ENCODE assay signal across 8 cellular contexts in genomic region chr17:1713878-1714487, GRCh38. TPM values are rescaled to one million over a fixed set of nuclear protein-coding genes. Genes with fewer than 3 reads are reported as not detected.
DNase-seq lines count a peak whose midpoint lies in the region; ATAC-seq, FAIRE-seq and TF ChIP-seq lines count a peak whose summit lies in the region.

No MANE protein-coding gene starts in this region.

- ATAC-seq in HG03196 (IDR thresholded peaks at IDR 0.05; ENCODE audit: unreplicated experiment): no peak

- 11% methylated on average over 11 of the region's 11 CpGs for WGBS in suprapubic skin

- H3K36me3 ChIP-seq in ES-I3 (ENCODE audit: insufficient read depth, low read length): no peaks in the 10 kb centered on the region
- peaks cover 32% of the 10 kb centered on the region for H3K36me3 ChIP-seq in MG63
- H3K36me3 ChIP-seq in kidney (ENCODE audit: control insufficient read depth in 1 of 2, insufficient read depth in 2 of 2, low read length in 2 of 2): peaks cover 15 to 23% of the 10 kb centered on the region in 2 donors
- H3K36me3 ChIP-seq in suprapubic skin: peaks cover 20% of the 10 kb centered on the region

- H3K27ac ChIP-seq in kidney (ENCODE audit: low read depth in 2 of 2, low read length in 2 of 2) (peak overlapping the region; percentile 95 to 99), suprapubic skin (peak overlapping the region; percentile 100)

- FAIRE-seq in kidney (lab: Jason Lieb, UNC): no peak

- H3K4me3 ChIP-seq in MG63 (peak overlapping the region; percentile 69), kidney (ENCODE audit: low read length in 2 of 2) (peak overlapping the region; percentile 66 to 96), suprapubic skin (peak overlapping the region; percentile 99)

- TF ChIP-seq CTCF in kidney (IDR thresholded peaks at IDR 0.05; ENCODE audit: borderline replicate concordance, extremely low read depth, insufficient read depth) (peak; percentile 55), suprapubic skin (IDR thresholded peaks at IDR 0.05) (peak in 1 of 2 donors; percentile 42)

- no peaks in the 10 kb centered on the region for H3K27me3 ChIP-seq in MG63
- H3K27me3 ChIP-seq in suprapubic skin: no peaks in the 10 kb centered on the region

- intact Hi-C loops in kidney (cut with DNase I): no loop called here

- no peaks in the 10 kb centered on the region for H3K9me3 ChIP-seq in ES-I3 (ENCODE audit: control insufficient read depth, insufficient read depth, low read length)
- no peaks in the 10 kb centered on the region for H3K9me3 ChIP-seq in MG63
- H3K9me3 ChIP-seq in kidney (ENCODE audit: control insufficient read depth in 1 of 2, low read length in 2 of 2): no peaks in the 10 kb centered on the region
- no peaks in the 10 kb centered on the region for H3K9me3 ChIP-seq in suprapubic skin

- H3K4me1 ChIP-seq in ES-I3 (ENCODE audit: insufficient read depth, low read length) (peaks cover 14% of the 10 kb centered on the region), kidney (ENCODE audit: control insufficient read depth in 1 of 2, insufficient read depth in 1 of 2, low read depth in 1 of 2, low read length in 2 of 2) (peaks cover 30 to 33% of the 10 kb centered on the region in 2 donors), suprapubic skin (peaks cover 70% of the 10 kb centered on the region)

- no peak for DNase-seq in MG63
- DNase-seq in amniotic epithelial cell (ENCODE audit: low read depth): peak; percentile 48
- DNase-seq in kidney: no peak
- DNase-seq in suprapubic skin (ENCODE audit: low spot score in 2 of 2): peak in 1 of 2 donors; percentile 74
- DNase-seq in OCI-M2 (lab: John Stamatoyannopoulos, UW; ENCODE audit: unreplicated experiment): no peak
- DNase-seq in middle frontal gyrus (ENCODE audit: extremely low spot score, low spot score): no peak

- H3K9ac ChIP-seq in ES-I3 (ENCODE audit: low read depth, low read length) (peak overlapping the region; percentile 43), kidney (ENCODE audit: low read length in 2 of 2) (peak overlapping the region; percentile 76 to 81)

- no peak for TF ChIP-seq POLR2A in suprapubic skin (IDR thresholded peaks at IDR 0.05)

- no peak for TF ChIP-seq EP300 in suprapubic skin (IDR thresholded peaks at IDR 0.05)

RNA-seq across cellular contexts. Expression of gene TLCD2, which starts 3.8 kb away (rescaled TPM):
- 0.37 and 0.59 TPM in 2 replicates for total RNA-seq in MG63 (2014; rRNA removed; shearing (Covaris generic); ENCODE audit: low replicate concordance)
- total RNA-seq in kidney: 6.2 TPM
- 1.3 TPM for polyA plus RNA-seq in kidney (ENCODE audit: insufficient read depth, low read depth, low replicate concordance)
- total RNA-seq in suprapubic skin: 1 to 10 TPM; 2.2 to 4.6 (median 2.9) TPM

RNA-seq across cellular contexts. Expression of gene WDR81, which starts 10.5 kb away (rescaled TPM):
- total RNA-seq in MG63 (2014; rRNA removed; shearing (Covaris generic); ENCODE audit: low replicate concordance): 7.2 and 20.3 TPM in 2 replicates
- total RNA-seq in kidney (28.5 TPM), suprapubic skin (10 to 100 TPM; 40.0 to 61.7 (median 51.3) TPM)
- 16.1 TPM for polyA plus RNA-seq in kidney (ENCODE audit: insufficient read depth, low read depth, low replicate concordance)

RNA-seq across cellular contexts. Expression of gene SERPINF2, which starts 28.7 kb away (rescaled TPM):
- not detected in 2 replicates for total RNA-seq in MG63 (2014; rRNA removed; shearing (Covaris generic); ENCODE audit: low replicate concordance)
- 30.6 TPM for total RNA-seq in kidney
- 209 TPM for polyA plus RNA-seq in kidney (ENCODE audit: insufficient read depth, low read depth, low replicate concordance)
- 1 to 10 TPM; 3.9 to 7.4 (median 5.9) TPM for total RNA-seq in suprapubic skin

RNA-seq across cellular contexts. Expression of gene PRPF8, which starts 29.3 kb away (rescaled TPM):
- 80.5 and 100 TPM in 2 replicates for total RNA-seq in MG63 (2014; rRNA removed; shearing (Covaris generic); ENCODE audit: low replicate concordance)
- total RNA-seq in kidney (236 TPM), suprapubic skin (100 to 1,000 TPM; 186 to 341 (median 220) TPM)
- 181 TPM for polyA plus RNA-seq in kidney (ENCODE audit: insufficient read depth, low read depth, low replicate concordance)

RNA-seq across cellular contexts. Expression of gene SERPINF1, which starts 47.9 kb away (rescaled TPM):
- 1.2 and 5.0 TPM in 2 replicates for total RNA-seq in MG63 (2014; rRNA removed; shearing (Covaris generic); ENCODE audit: low replicate concordance)
- total RNA-seq in kidney: 121 TPM
- polyA plus RNA-seq in kidney (ENCODE audit: insufficient read depth, low read depth, low replicate concordance): 36.2 TPM
- 100 to 1,000 TPM; 146 to 256 (median 194) TPM for total RNA-seq in suprapubic skin
